In genomic region chr6:5335020-5335419, GRCh38 we compare ENCODE assay signal across 1 cellular context.
TF ChIP-seq lines count a peak whose summit lies in the region.

No MANE protein-coding gene starts in this region.

TF ChIP-seq in GM12878, 131 proteins besides CTCF, POLR2A, EP300 and RAD21 (continued from another document and continues in another):
- TF ChIP-seq ZBTB11 (CRISPR knock-in tag; IDR thresholded peaks at IDR 0.05) (no peak), BCLAF1 (IDR thresholded peaks at IDR 0.05) (no peak), E4F1 (IDR thresholded peaks at IDR 0.05; ENCODE audit: borderline replicate concordance, partially characterized antibody) (no peak), TBL1XR1 (IDR thresholded peaks at IDR 0.05; ENCODE audit: low read depth, low read length) (no peak), HDAC6 (IDR thresholded peaks at IDR 0.05; ENCODE audit: unreplicated experiment) (no peak), RCOR1 (conservative IDR thresholded peaks at IDR 0.05; ENCODE audit: low read depth, low read length) (no peak), NR2F1 (conservative IDR thresholded peaks at IDR 0.05) (peak; percentile 91), ZBTB40 (IDR thresholded peaks at IDR 0.05; ENCODE audit: borderline replicate concordance) (no peak), REST (IDR thresholded peaks at IDR 0.05; ENCODE audit: low read depth, low read length) (no peak), BACH1 (IDR thresholded peaks at IDR 0.05; ENCODE audit: borderline replicate concordance) (no peak), SPI1 (IDR thresholded peaks at IDR 0.05; ENCODE audit: borderline replicate concordance, insufficient read depth, low read depth, low read length) (peak; percentile 38; the same call in 1 of the 2 replicates), MXI1 (IDR thresholded peaks at IDR 0.05; ENCODE audit: low read depth, low read length) (no peak), CHD4 (IDR thresholded peaks at IDR 0.05) (no peak), WRNIP1 (IDR thresholded peaks at IDR 0.05; ENCODE audit: borderline replicate concordance, low read depth, low read length) (no peak), ATF2 (IDR thresholded peaks at IDR 0.05; ENCODE audit: low read length) (no peak), PKNOX1 (IDR thresholded peaks at IDR 0.05) (0 out of 2 replicates have a peak, but pooled peaks have one; percentile 21), CEBPZ (IDR thresholded peaks at IDR 0.05; ENCODE audit: low read depth, low read length) (no peak), ZNF687 (IDR thresholded peaks at IDR 0.05) (no peak), GABPA (IDR thresholded peaks at IDR 0.05; ENCODE audit: low read depth) (0 out of 2 replicates have a peak, but pooled peaks have one; percentile 24), SREBF1 (IDR thresholded peaks at IDR 0.05; ENCODE audit: low read length) (no peak), FOXM1 (IDR thresholded peaks at IDR 0.05; ENCODE audit: low read depth, low read length) (peak; percentile 22; the same call in 1 of the 2 replicates)
